In the genomic region with DNA sequence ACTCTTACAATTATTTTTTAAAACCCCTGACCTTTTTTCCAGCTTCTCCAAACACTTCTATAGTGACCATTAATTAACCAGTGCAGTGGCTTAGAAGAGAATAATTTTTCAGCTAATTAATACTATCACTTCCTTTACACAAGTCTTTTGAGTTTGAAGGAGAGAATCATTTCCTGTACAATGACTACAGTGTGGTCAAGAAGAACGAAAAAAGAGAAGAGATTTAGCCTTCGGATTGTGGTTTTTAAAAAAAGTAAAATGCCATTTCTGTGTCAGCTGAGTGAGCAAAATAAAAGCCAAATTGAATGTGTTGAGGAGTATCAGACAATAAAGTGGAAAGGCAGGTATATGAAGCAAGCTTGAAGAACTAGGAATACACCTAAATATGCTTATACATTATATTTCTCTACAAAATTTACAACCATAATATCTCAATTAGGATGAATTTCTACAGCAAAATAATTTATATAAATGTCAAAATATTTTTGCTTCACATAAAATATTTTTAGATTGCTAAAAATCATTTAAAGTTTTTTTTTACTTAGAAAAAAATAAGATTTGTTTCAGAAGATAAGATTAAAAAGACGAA, we compare ENCODE assay signal across 24 cellular contexts.
"Had no signal": no experiment of that assay in that cellular context is flagged by ENCODE, and none has a peak within 500 bp of the region (broad histone marks: within the 10 kb centered on the region; RNA-seq: fewer than 3 reads in every experiment).

No MANE protein-coding gene starts in this region.

- H3K9me3 ChIP-seq: gastrocnemius medialis, neutrophil, testis, upper lobe of right lung, vagina had no signal

- ATAC-seq: gastrocnemius medialis; heart right ventricle; left lobe of liver; mucosa of descending colon; naive thymus-derived CD8-positive, alpha-beta T cell; psoas muscle; sciatic nerve; stimulated activated naive B cell treated with anti-CD40 and anti-IgM and Interleukin-4, amounts not matched to agents 10 μg/mL and 1 μg/mL and 100 μg/mL, for 72 hours; stimulated activated naive CD8-positive, alpha-beta T cell treated with anti-CD3 and anti-CD28 coated beads, Interleukin-15, amount 100 ng/mL, for 72 hours; upper lobe of right lung had no signal

- DNase-seq: dorsolateral prefrontal cortex; effector CD8-positive, alpha-beta T cell; gastrocnemius medialis; heart right ventricle; hypothalamus; mammary epithelial cell; mucosa of descending colon; naive thymus-derived CD8-positive, alpha-beta T cell; psoas muscle; retina; spleen; stimulated activated CD4-positive, alpha-beta T cell treated with anti-CD3 and anti-CD28 coated beads, Interleukin-15, amount 100 ng/mL, for 24 hours; stimulated activated CD4-positive, alpha-beta T cell treated with anti-CD3 and anti-CD28 coated beads, Interleukin-1b, Interleukin-23, amount 100 ng/mL, for 48 hours; stimulated activated CD4-positive, alpha-beta T cell treated with anti-CD3 and anti-CD28 coated beads, Interleukin-4, amount 100 ng/mL, for 4 hours; stimulated activated naive B cell treated with anti-CD40 and anti-IgM and Interleukin-4, amounts not matched to agents 10 μg/mL and 1 μg/mL and 100 μg/mL, for 72 hours; stimulated activated naive CD8-positive, alpha-beta T cell treated with anti-CD3 and anti-CD28 coated beads, Interleukin-15, amount 100 ng/mL, for 72 hours; testis; upper lobe of right lung had no signal

- H3K4me1 ChIP-seq: gastrocnemius medialis, heart right ventricle, psoas muscle, spleen, testis, tibial nerve, upper lobe of right lung, vagina had no signal

- H3K4me3 ChIP-seq: dorsolateral prefrontal cortex, gastrocnemius medialis, heart right ventricle, mucosa of descending colon, psoas muscle, spleen, testis, tibial nerve, upper lobe of right lung, vagina had no signal

- FAIRE-seq: islet of Langerhans had no signal

- H3K36me3 ChIP-seq: gastrocnemius medialis, heart right ventricle, neutrophil, spleen, tibial nerve, upper lobe of right lung, vagina had no signal

- H3K27ac ChIP-seq: dorsolateral prefrontal cortex, gastrocnemius medialis, heart right ventricle, neutrophil, psoas muscle, spleen, testis, tibial nerve, upper lobe of right lung, vagina had no signal
